13 cellular contexts compared by ENCODE assay signal in the genomic region with DNA sequence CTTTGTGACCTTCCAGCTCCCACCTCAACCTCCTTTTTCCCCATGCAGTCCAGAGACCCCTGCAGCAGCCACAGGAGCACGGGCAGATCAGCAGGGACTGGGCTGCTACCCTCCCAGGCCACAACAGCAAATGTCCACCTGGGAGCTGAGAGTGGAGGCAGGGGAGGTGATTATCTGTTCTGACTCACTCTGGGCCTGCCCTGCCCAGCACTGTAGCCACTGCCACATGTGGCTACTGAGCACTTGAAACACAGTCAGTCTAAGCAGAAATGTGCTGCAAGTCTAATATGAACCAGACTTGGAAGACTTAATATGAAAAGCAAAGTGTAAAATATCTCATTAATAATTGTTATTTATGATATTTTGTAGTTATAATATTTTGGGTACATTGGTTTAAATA.
A peak's percentile ranks its signal among the peaks of the same experiment; 100 is the strongest.
DNase-seq lines count a peak whose midpoint lies in the region; FAIRE-seq and TF ChIP-seq lines count a peak whose summit lies in the region.
"Had no signal": no experiment of that assay in that cellular context is flagged by ENCODE, and none has a peak within 500 bp of the region (broad histone marks: within the 10 kb centered on the region; RNA-seq: fewer than 3 reads in every experiment).

No MANE protein-coding gene starts in this region.

- no CpG with 5 or more reads among the region's 1 CpG for WGBS in trophoblast cell (ENCODE audit: extremely low coverage, insufficient coverage, insufficient read length)

- DNase-seq in ELR (ENCODE audit: low read depth) (peak; percentile 61), RCC 7860 (ENCODE audit: low spot score) (peak; percentile 69), fibroblast of gingiva (ENCODE audit: low read depth) (peak; percentile 20), trophoblast cell (no peak), GM19238 (ENCODE audit: insufficient read length, low spot score) (no peak), G401 (ENCODE audit: low spot score) (no peak), NCI-H2196 treated with DMSO at 0.1 percent for 48 hours (lab: John Stamatoyannopoulos, UW; ENCODE audit: unreplicated experiment) (no peak), GM10248 (ENCODE audit: extremely low spot score) (no peak)
- DNase-seq: activated CD8-positive, alpha-beta T cell treated with anti-CD3 and anti-CD28 coated beads, Interleukin-2, amount 10 ng/mL, durations not matched to agents 7 days and 5 days; NCI-H2171 treated with DMSO at 0.1 percent for 48 hours had no signal

- no peak overlapping the region for H3K9ac ChIP-seq in trophoblast cell (ENCODE audit: low read length)
- H3K9ac ChIP-seq: BLaER1 had no signal

- H3K27me3 ChIP-seq in trophoblast cell (ENCODE audit: insufficient read depth, low read length): no peaks in the 10 kb centered on the region
- H3K27me3 ChIP-seq: ascending aorta, BLaER1 had no signal

- H3K4me1 ChIP-seq in trophoblast cell (ENCODE audit: control insufficient read depth in 1 of 2, insufficient read depth in 2 of 2, low read length in 2 of 2): peaks cover 10 to 19% of the 10 kb centered on the region in 2 experiments
- H3K4me1 ChIP-seq: ascending aorta had no signal

- H4K8ac ChIP-seq in trophoblast cell (ENCODE audit: low read depth, low read length): peak overlapping the region; percentile 66

- H2AFZ ChIP-seq in trophoblast cell (ENCODE audit: insufficient read depth, low read length, poor library complexity): peak overlapping the region; percentile 59

- TF ChIP-seq CTCF in GM10248 (IDR thresholded peaks at IDR 0.05; ENCODE audit: control extremely low read depth, extremely low read depth, low read depth, missing control alignments): no peak

- no peak overlapping the region for H3K4me2 ChIP-seq in trophoblast cell (ENCODE audit: low read length)
- H3K4me2 ChIP-seq: BLaER1 had no signal

- H3K36me3 ChIP-seq in trophoblast cell (ENCODE audit: control insufficient read depth in 1 of 2, insufficient read depth in 2 of 2, low read length in 2 of 2): no peaks in the 10 kb centered on the region
- H3K36me3 ChIP-seq: ascending aorta, BLaER1, thoracic aorta had no signal

- H3K79me1 ChIP-seq in trophoblast cell (ENCODE audit: low read length): peaks cover 8% of the 10 kb centered on the region

- no peak overlapping the region for H4K12ac ChIP-seq in trophoblast cell (ENCODE audit: low read depth, low read length)

- peak overlapping the region; percentile 68 for H2BK12ac ChIP-seq in trophoblast cell (ENCODE audit: low read length)

- no peaks in the 10 kb centered on the region for H3K79me2 ChIP-seq in trophoblast cell (ENCODE audit: control insufficient read depth, insufficient read depth, low read length, poor library complexity)

- no peak overlapping the region for H3K4me3 ChIP-seq in trophoblast cell (ENCODE audit: low read depth, low read length)
- H3K4me3 ChIP-seq: ascending aorta, BLaER1, thoracic aorta had no signal

- no peak overlapping the region for H2AK5ac ChIP-seq in trophoblast cell (ENCODE audit: low read length)

- H3K4ac ChIP-seq in trophoblast cell (ENCODE audit: low read depth, low read length): no peak overlapping the region

- in situ Hi-C loops in G401 (cut with HindIII; ENCODE audit: low sequenced_read_pairs): no loop called here

- peak overlapping the region; percentile 66 for H3K14ac ChIP-seq in trophoblast cell (ENCODE audit: low read length)

- H3K9me3 ChIP-seq in trophoblast cell (ENCODE audit: insufficient read depth, low read depth, low read length): no peaks in the 10 kb centered on the region
- H3K9me3 ChIP-seq: ascending aorta, BLaER1, thoracic aorta had no signal

- peak overlapping the region; percentile 60 for H4K91ac ChIP-seq in trophoblast cell (ENCODE audit: low read depth, low read length)

- FAIRE-seq in RCC 7860 (lab: Jason Lieb, UNC): peak; percentile 86

- no peak overlapping the region for H3K27ac ChIP-seq in trophoblast cell (ENCODE audit: low read depth, low read length)
- H3K27ac ChIP-seq: ascending aorta, BLaER1, thoracic aorta had no signal

- POLR2A ChIA-PET in GM10248 (lab: Yijun Ruan, JAX): no interaction called here

- CTCF ChIA-PET in GM10248 (lab: Yijun Ruan, JAX): interaction anchor here (0.8 kb wide), 1 partner anchor 26 kb away, joined by 3 read pairs; no protein-coding TSS in a partner anchor

- no peak overlapping the region for H3K23ac ChIP-seq in trophoblast cell (ENCODE audit: low read length)

- H2BK5ac ChIP-seq in trophoblast cell (ENCODE audit: low read depth, low read length, poor library complexity): peak overlapping the region; percentile 53

- no peak overlapping the region for H3K18ac ChIP-seq in trophoblast cell (ENCODE audit: low read length)

- H2BK120ac ChIP-seq in trophoblast cell (ENCODE audit: insufficient read depth, low read length, poor library complexity): no peak overlapping the region

Comparison
In these comparisons a context has a peak if more than half of its experiments do, and no peak if none do; other contexts are left out.
1. DNase-seq: peak in ELR (single experiment), RCC 7860 (single experiment) and fibroblast of gingiva (single experiment); none in trophoblast cell (0 of 2), GM19238 (single experiment), G401 (single experiment), NCI-H2196 treated with DMSO at 0.1 percent for 48 hours (single experiment) and GM10248 (single experiment).